2 cellular contexts compared by ENCODE assay signal in the genomic region with DNA sequence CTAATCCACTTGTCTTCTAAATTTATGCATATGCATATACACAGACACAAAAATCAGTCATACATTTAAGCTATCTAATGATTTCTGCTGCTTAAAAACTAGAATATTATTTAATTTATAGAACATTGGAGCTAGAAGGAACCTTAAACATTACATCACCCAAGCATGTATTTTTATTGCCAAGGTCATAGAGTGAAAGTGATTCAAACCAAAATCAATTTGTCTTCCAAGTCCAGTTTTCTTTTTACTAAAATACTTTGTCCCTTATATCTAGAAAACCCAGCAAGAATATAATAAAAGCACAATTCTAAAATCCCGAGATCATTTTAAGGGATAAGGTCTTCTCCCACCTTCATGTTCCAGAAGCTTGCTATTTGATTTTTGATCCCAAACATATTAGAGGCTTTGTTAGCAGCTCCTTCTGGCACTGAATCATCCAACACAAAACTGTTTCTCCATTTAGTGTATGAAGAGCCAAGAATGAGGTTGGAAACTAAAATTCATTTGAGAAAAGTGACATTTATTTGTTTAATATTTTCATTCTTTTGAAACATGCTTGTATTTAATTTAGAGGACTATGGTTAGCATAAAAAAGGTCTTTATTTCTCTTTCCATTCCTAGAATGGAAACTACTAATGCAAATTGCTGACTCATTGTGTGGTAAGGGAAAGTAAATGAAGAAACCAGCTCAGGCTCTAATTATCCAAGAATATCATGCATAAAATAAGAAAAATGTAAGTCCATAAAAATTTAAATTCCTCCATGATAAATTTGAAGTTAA.
TF ChIP-seq lines count a peak whose summit lies in the region.

No MANE protein-coding gene starts in this region.

TF ChIP-seq in GM23338, 12 proteins besides CTCF, POLR2A, EP300 and RAD21 (continues in another document):
- TF ChIP-seq EZH2 (IDR thresholded peaks at IDR 0.05; ENCODE audit: low read depth, unreplicated experiment) (no peak), NANOG (IDR thresholded peaks at IDR 0.05; ENCODE audit: borderline replicate concordance) (no peak), ZNF331 (CRISPR knock-in tag; IDR thresholded peaks at IDR 0.05; ENCODE audit: low read depth) (no peak), JUNB (IDR thresholded peaks at IDR 0.05; ENCODE audit: unreplicated experiment) (no peak), POLR2AphosphoS5 (IDR thresholded peaks at IDR 0.05; ENCODE audit: low read depth) (no peak), CREB1 (CRISPR knock-in tag; IDR thresholded peaks at IDR 0.05; ENCODE audit: low read depth) (no peak), EZH2phosphoT487 (IDR thresholded peaks at IDR 0.05; ENCODE audit: unreplicated experiment) (no peak)
- TF ChIP-seq, protein P1, sequence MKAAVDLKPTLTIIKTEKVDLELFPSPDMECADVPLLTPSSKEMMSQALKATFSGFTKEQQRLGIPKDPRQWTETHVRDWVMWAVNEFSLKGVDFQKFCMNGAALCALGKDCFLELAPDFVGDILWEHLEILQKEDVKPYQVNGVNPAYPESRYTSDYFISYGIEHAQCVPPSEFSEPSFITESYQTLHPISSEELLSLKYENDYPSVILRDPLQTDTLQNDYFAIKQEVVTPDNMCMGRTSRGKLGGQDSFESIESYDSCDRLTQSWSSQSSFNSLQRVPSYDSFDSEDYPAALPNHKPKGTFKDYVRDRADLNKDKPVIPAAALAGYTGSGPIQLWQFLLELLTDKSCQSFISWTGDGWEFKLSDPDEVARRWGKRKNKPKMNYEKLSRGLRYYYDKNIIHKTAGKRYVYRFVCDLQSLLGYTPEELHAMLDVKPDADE (IDR thresholded peaks at IDR 0.05) = no peak
- TF ChIP-seq, protein P2, sequence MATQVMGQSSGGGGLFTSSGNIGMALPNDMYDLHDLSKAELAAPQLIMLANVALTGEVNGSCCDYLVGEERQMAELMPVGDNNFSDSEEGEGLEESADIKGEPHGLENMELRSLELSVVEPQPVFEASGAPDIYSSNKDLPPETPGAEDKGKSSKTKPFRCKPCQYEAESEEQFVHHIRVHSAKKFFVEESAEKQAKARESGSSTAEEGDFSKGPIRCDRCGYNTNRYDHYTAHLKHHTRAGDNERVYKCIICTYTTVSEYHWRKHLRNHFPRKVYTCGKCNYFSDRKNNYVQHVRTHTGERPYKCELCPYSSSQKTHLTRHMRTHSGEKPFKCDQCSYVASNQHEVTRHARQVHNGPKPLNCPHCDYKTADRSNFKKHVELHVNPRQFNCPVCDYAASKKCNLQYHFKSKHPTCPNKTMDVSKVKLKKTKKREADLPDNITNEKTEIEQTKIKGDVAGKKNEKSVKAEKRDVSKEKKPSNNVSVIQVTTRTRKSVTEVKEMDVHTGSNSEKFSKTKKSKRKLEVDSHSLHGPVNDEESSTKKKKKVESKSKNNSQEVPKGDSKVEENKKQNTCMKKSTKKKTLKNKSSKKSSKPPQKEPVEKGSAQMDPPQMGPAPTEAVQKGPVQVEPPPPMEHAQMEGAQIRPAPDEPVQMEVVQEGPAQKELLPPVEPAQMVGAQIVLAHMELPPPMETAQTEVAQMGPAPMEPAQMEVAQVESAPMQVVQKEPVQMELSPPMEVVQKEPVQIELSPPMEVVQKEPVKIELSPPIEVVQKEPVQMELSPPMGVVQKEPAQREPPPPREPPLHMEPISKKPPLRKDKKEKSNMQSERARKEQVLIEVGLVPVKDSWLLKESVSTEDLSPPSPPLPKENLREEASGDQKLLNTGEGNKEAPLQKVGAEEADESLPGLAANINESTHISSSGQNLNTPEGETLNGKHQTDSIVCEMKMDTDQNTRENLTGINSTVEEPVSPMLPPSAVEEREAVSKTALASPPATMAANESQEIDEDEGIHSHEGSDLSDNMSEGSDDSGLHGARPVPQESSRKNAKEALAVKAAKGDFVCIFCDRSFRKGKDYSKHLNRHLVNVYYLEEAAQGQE (IDR thresholded peaks at IDR 0.05; ENCODE audit: unreplicated experiment) = no peak

TF ChIP-seq in H1, 55 proteins besides CTCF, POLR2A, EP300 and RAD21:
- TF ChIP-seq CEBPB (IDR thresholded peaks at IDR 0.05; ENCODE audit: low read depth, low read length) = no peak
- peak; percentile 47; the same call in 1 of the 2 replicates for TF ChIP-seq MAFK (IDR thresholded peaks at IDR 0.05; ENCODE audit: low read depth, low read length)
TF ChIP-seq in H1: peak in this region for 1.
